ENCODE assay signal across 11 cellular contexts in genomic region chr3:39327746-39328349, GRCh38. TPM values are rescaled to one million over a fixed set of nuclear protein-coding genes. Genes with fewer than 3 reads are reported as not detected.
A peak's percentile ranks its signal among the peaks of the same experiment; 100 is the strongest.
DNase-seq lines count a peak whose midpoint lies in the region; ATAC-seq and TF ChIP-seq lines count a peak whose summit lies in the region.
"Had no signal": no experiment of that assay in that cellular context is flagged by ENCODE, and none has a peak within 500 bp of the region (broad histone marks: within the 10 kb centered on the region; RNA-seq: fewer than 3 reads in every experiment).

No MANE protein-coding gene starts in this region.

- DNase-seq in GM12865 (ENCODE audit: low read depth) (peak; percentile 89), GM19238 (ENCODE audit: insufficient read length, low spot score) (peak; percentile 10), cerebellar cortex (ENCODE audit: low spot score) (no peak), esophagus muscularis mucosa (ENCODE audit: extremely low spot score) (no peak), ecto neural progenitor cell (ENCODE audit: low spot score) (no peak), inferior parietal cortex (ENCODE audit: extremely low spot score) (no peak)
- DNase-seq in activated CD4-positive, CD25-positive, alpha-beta regulatory T cell treated with anti-CD3 and anti-CD28 coated beads, Interleukin-2, amount 50 U/mL, for 72 hours, result peak; percentile 39
- DNase-seq: MV-4-11 had no signal

- no peaks in the 10 kb centered on the region for H3K36me3 ChIP-seq in esophagus muscularis mucosa
- H3K36me3 ChIP-seq: HAP-1 had no signal

- no peak overlapping the region for H3K4me3 ChIP-seq in GM12865 (ENCODE audit: low read depth, low read length)
- no peak overlapping the region for H3K4me3 ChIP-seq in esophagus muscularis mucosa
- H3K4me3 ChIP-seq: HAP-1 had no signal

- H3K27me3 ChIP-seq in esophagus muscularis mucosa, result no peaks in the 10 kb centered on the region

- peak; percentile 61 for ATAC-seq in HG02938 (IDR thresholded peaks at IDR 0.05; ENCODE audit: unreplicated experiment)

- TF ChIP-seq POLR2A in esophagus muscularis mucosa (IDR thresholded peaks at IDR 0.05; ENCODE audit: low read depth), result no peak

- H3K9me3 ChIP-seq in esophagus muscularis mucosa, result no peaks in the 10 kb centered on the region
- H3K9me3 ChIP-seq: HAP-1 had no signal

- H3K27ac ChIP-seq in esophagus muscularis mucosa (replicated peaks in 1 of 4), result no peak overlapping the region

- no peaks in the 10 kb centered on the region for H3K4me1 ChIP-seq in esophagus muscularis mucosa

- TF ChIP-seq CTCF in GM12865 (IDR thresholded peaks at IDR 0.05; ENCODE audit: insufficient read depth, low read depth, low read length, missing control alignments) (no peak), esophagus muscularis mucosa (IDR thresholded peaks at IDR 0.05) (no peak)

- 87% methylated on average over 4 of the region's 4 CpGs for WGBS in esophagus muscularis mucosa

- no peak for TF ChIP-seq EP300 in esophagus muscularis mucosa (IDR thresholded peaks at IDR 0.05)

- intact Hi-C loops in esophagus muscularis mucosa (cut with DNase I), result no loop called here

RNA-seq across cellular contexts. Expression of gene CCR8, which starts 1.7 kb away (rescaled TPM):
- total RNA-seq in esophagus muscularis mucosa, result not detected
- total RNA-seq: osteocyte had no signal

RNA-seq across cellular contexts. Expression of gene CX3CR1, which starts 48.0 kb away (rescaled TPM):
- under 1 TPM; 0.23 to 0.78 (median 0.46) TPM for total RNA-seq in esophagus muscularis mucosa
- total RNA-seq: osteocyte had no signal

RNA-seq across cellular contexts. Expression of gene SLC25A38, which starts 55.3 kb away (rescaled TPM):
- 10 to 100 TPM; 20.3 to 45.7 (median 36.1) TPM for total RNA-seq in esophagus muscularis mucosa

Comparison
In these comparisons a context has a peak if more than half of its experiments do, and no peak if none do; other contexts are left out.
1. DNase-seq: peak in GM12865 (single experiment), GM19238 (single experiment) and activated CD4-positive, CD25-positive, alpha-beta regulatory T cell treated with anti-CD3 and anti-CD28 coated beads, Interleukin-2, amount 50 U/mL, for 72 hours (single experiment); none in cerebellar cortex (single experiment), esophagus muscularis mucosa (single experiment), ecto neural progenitor cell (single experiment) and inferior parietal cortex (single experiment).